1 cellular context compared by ENCODE assay signal in genomic region chr19:35040826-35041547, GRCh38.
TF ChIP-seq lines count a peak whose summit lies in the region.

No MANE protein-coding gene starts in this region.

TF ChIP-seq in HepG2, 621 proteins besides CTCF, POLR2A, EP300 and RAD21 (continued from another document and continues in another):
- no peak for TF ChIP-seq NFAT5 (CRISPR knock-in tag; IDR thresholded peaks at IDR 0.05)
- no peak for TF ChIP-seq ZNF567 (CRISPR knock-in tag; IDR thresholded peaks at IDR 0.05; ENCODE audit: borderline replicate concordance)
- peak; percentile 89 for TF ChIP-seq ARNT2 (CRISPR knock-in tag; IDR thresholded peaks at IDR 0.05; ENCODE audit: low read depth)
- peak; percentile 62; the same call in 1 of the 2 replicates for TF ChIP-seq TGIF2 (CRISPR knock-in tag; IDR thresholded peaks at IDR 0.05)
- TF ChIP-seq HMGXB4 (CRISPR knock-in tag; IDR thresholded peaks at IDR 0.05; ENCODE audit: borderline replicate concordance in 1 of 2, low read depth in 1 of 2) = peak; percentile 59 to 68; a peak in 3 of 4 replicates
- TF ChIP-seq, protein P1, sequence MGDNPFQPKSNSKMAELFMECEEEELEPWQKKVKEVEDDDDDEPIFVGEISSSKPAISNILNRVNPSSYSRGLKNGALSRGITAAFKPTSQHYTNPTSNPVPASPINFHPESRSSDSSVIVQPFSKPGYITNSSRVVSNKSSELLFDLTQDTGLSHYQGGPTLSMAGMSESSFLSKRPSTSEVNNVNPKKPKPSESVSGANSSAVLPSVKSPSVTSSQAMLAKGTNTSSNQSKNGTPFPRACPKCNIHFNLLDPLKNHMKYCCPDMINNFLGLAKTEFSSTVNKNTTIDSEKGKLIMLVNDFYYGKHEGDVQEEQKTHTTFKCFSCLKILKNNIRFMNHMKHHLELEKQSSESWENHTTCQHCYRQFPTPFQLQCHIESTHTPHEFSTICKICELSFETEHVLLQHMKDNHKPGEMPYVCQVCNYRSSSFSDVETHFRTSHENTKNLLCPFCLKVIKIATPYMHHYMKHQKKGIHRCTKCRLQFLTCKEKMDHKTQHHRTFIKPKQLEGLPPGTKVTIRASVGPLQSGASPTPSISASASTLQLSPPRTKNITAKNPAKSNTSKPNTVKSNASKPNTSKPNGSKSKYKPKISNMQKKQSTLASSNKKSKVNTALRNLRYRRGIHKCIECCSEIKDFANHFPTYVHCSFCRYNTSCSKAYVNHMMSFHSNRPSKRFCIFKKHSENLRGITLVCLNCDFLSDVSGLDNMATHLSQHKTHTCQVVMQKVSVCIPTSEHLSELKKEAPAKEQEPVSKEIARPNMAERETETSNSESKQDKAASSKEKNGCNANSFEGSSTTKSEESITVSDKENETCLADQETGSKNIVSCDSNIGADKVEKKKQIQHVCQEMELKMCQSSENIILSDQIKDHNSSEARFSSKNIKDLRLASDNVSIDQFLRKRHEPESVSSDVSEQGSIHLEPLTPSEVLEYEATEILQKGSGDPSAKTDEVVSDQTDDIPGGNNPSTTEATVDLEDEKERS (CRISPR knock-in tag; IDR thresholded peaks at IDR 0.05) = peak; percentile 73; the same call in 1 of the 2 replicates
- TF ChIP-seq, protein P2, sequence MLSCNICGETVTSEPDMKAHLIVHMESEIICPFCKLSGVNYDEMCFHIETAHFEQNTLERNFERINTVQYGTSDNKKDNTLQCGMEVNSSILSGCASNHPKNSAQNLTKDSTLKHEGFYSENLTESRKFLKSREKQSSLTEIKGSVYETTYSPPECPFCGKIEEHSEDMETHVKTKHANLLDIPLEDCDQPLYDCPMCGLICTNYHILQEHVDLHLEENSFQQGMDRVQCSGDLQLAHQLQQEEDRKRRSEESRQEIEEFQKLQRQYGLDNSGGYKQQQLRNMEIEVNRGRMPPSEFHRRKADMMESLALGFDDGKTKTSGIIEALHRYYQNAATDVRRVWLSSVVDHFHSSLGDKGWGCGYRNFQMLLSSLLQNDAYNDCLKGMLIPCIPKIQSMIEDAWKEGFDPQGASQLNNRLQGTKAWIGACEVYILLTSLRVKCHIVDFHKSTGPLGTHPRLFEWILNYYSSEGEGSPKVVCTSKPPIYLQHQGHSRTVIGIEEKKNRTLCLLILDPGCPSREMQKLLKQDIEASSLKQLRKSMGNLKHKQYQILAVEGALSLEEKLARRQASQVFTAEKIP (CRISPR knock-in tag; IDR thresholded peaks at IDR 0.05; ENCODE audit: borderline replicate concordance) = no peak
- TF ChIP-seq KDM5B (CRISPR knock-in tag; IDR thresholded peaks at IDR 0.05; ENCODE audit: borderline replicate concordance) = peak; percentile 97
- peak; percentile 41; the same call in 1 of the 2 replicates for TF ChIP-seq ZBTB33 (CRISPR knock-in tag; IDR thresholded peaks at IDR 0.05)
- TF ChIP-seq HOMEZ (CRISPR knock-in tag; IDR thresholded peaks at IDR 0.05; ENCODE audit: low read depth) = no peak
- TF ChIP-seq MEIS1 (CRISPR knock-in tag; IDR thresholded peaks at IDR 0.05; ENCODE audit: borderline replicate concordance) = peak; percentile 89; the same call in 1 of the 2 replicates
- no peak for TF ChIP-seq RBM39 (IDR thresholded peaks at IDR 0.05; ENCODE audit: low read depth, low read length, poor library complexity, severe bottlenecking)
- TF ChIP-seq SYNCRIP (IDR thresholded peaks at IDR 0.05; ENCODE audit: insufficient read depth, low read depth, low read length) = no peak
- TF ChIP-seq ZNF451 (CRISPR knock-in tag; IDR thresholded peaks at IDR 0.05) = peak; percentile 40
- TF ChIP-seq CEBPB (IDR thresholded peaks at IDR 0.05; ENCODE audit: borderline replicate concordance, low read depth, low read length) = no peak
- TF ChIP-seq ZSCAN30 (CRISPR knock-in tag; IDR thresholded peaks at IDR 0.05) = no peak
- no peak for TF ChIP-seq ARID3A (IDR thresholded peaks at IDR 0.05; ENCODE audit: low read depth, low read length)
- peak; percentile 74; the same call in 1 of the 2 replicates for TF ChIP-seq TAF1 (CRISPR knock-in tag; IDR thresholded peaks at IDR 0.05)
- TF ChIP-seq, protein P3, sequence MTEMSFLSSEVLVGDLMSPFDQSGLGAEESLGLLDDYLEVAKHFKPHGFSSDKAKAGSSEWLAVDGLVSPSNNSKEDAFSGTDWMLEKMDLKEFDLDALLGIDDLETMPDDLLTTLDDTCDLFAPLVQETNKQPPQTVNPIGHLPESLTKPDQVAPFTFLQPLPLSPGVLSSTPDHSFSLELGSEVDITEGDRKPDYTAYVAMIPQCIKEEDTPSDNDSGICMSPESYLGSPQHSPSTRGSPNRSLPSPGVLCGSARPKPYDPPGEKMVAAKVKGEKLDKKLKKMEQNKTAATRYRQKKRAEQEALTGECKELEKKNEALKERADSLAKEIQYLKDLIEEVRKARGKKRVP (CRISPR knock-in tag; IDR thresholded peaks at IDR 0.05) = no peak
- TF ChIP-seq SOX6 (IDR thresholded peaks at IDR 0.05) = no peak
- TF ChIP-seq SOX6 (CRISPR knock-in tag; IDR thresholded peaks at IDR 0.05) = peak; percentile 95
- TF ChIP-seq ZC3H13 (CRISPR knock-in tag; IDR thresholded peaks at IDR 0.05) = no peak
- TF ChIP-seq BRD4 (CRISPR knock-in tag; IDR thresholded peaks at IDR 0.05) = peak; percentile 81
- no peak for TF ChIP-seq MYNN (CRISPR knock-in tag; IDR thresholded peaks at IDR 0.05; ENCODE audit: low read depth)
- TF ChIP-seq FOXK1 (CRISPR knock-in tag; IDR thresholded peaks at IDR 0.05; ENCODE audit: borderline replicate concordance, low read depth) = peak; percentile 91
- TF ChIP-seq PAXIP1 (CRISPR knock-in tag; conservative IDR thresholded peaks at IDR 0.05) = peak; percentile 98
- TF ChIP-seq PPARG (CRISPR knock-in tag; conservative IDR thresholded peaks at IDR 0.05) = peak; percentile 83
- TF ChIP-seq ZNF672 (CRISPR knock-in tag; IDR thresholded peaks at IDR 0.05) = no peak
- TF ChIP-seq JUN (CRISPR knock-in tag; IDR thresholded peaks at IDR 0.05) = peak; percentile 55
- no peak; the same call in none of the 2 replicates for TF ChIP-seq ZNF317 (CRISPR knock-in tag; IDR thresholded peaks at IDR 0.05)
- TF ChIP-seq, protein P4, sequence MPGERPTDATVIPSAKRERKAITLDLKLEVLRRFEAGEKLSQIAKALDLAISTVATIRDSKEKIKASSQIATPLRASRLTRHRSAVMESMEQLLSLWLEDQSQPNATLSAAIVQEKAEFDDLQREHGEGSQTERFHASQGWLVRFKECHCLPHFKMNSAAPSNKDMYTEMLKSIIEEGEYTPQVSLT (CRISPR knock-in tag; IDR thresholded peaks at IDR 0.05; ENCODE audit: borderline replicate concordance, low read depth) = peak; percentile 74; the same call in 1 of the 2 replicates
- no peak for TF ChIP-seq ZFAT (CRISPR knock-in tag; conservative IDR thresholded peaks at IDR 0.05)
